ENCODE assay signal across 10 cellular contexts in genomic region chr3:108091498-108092259, GRCh38. TPM values are rescaled to one million over a fixed set of nuclear protein-coding genes. Genes with fewer than 3 reads are reported as not detected.
DNase-seq lines count a peak whose midpoint lies in the region; ATAC-seq, FAIRE-seq and TF ChIP-seq lines count a peak whose summit lies in the region.
"Had no signal": no experiment of that assay in that cellular context is flagged by ENCODE, and none has a peak within 500 bp of the region (broad histone marks: within the 10 kb centered on the region; RNA-seq: fewer than 3 reads in every experiment).

No MANE protein-coding gene starts in this region.

- DNase-seq in NCI-H146 (lab: John Stamatoyannopoulos, UW) (peak; percentile 40), NCI-H146 treated with DMSO at 0.1 percent for 48 hours (lab: John Stamatoyannopoulos, UW; ENCODE audit: unreplicated experiment) (no peak), SJSA1 (ENCODE audit: low read depth in 1 of 2, low spot score in 2 of 2) (no peak), K562 (ENCODE audit: extremely low read depth in 1 of 4, low spot score in 3 of 4) (peak in 1 of 4 experiments; percentile 9), kidney epithelial cell (ENCODE audit: low read depth) (no peak), ecto neural progenitor cell (ENCODE audit: low spot score) (no peak), GF-D8 (lab: John Stamatoyannopoulos, UW) (no peak)
- peak; percentile 27 to 48 for DNase-seq in stimulated activated CD4-positive, alpha-beta T cell treated with anti-CD3 and anti-CD28 coated beads, Interleukin-4, amount 100 ng/mL, for 4 hours

- peak; percentile 45; the same call in 1 of the 2 replicates for TF ChIP-seq EP300 in K562 (IDR thresholded peaks at IDR 0.05; ENCODE audit: low read length)

- no peaks in the 10 kb centered on the region for H3K27me3 ChIP-seq in SJSA1 (replicated peaks)
- no peaks in the 10 kb centered on the region for H3K27me3 ChIP-seq in K562 (ENCODE audit: control insufficient read depth in 2 of 2, insufficient read depth in 2 of 2, low read length in 2 of 2)
- no peaks in the 10 kb centered on the region for H3K27me3 ChIP-seq in kidney epithelial cell (ENCODE audit: control insufficient read depth, insufficient read depth, low read length)

- H4K20me1 ChIP-seq in K562 (replicated peaks; ENCODE audit: control insufficient read depth, insufficient read depth, low read length) = no peaks in the 10 kb centered on the region

- ATAC-seq in K562 = no peak

- peaks cover 25% of the 10 kb centered on the region for H3K4me1 ChIP-seq in SJSA1 (replicated peaks)
- H3K4me1 ChIP-seq in K562 (replicated peaks in 1 of 2; ENCODE audit: control insufficient read depth in 2 of 2, insufficient read depth in 2 of 2, low read length in 2 of 2) = peaks cover 9 to 44% of the 10 kb centered on the region in 2 experiments

- H3K9me3 ChIP-seq in SJSA1 (replicated peaks) = no peaks in the 10 kb centered on the region; the same call in 1 of the 2 replicates
- H3K9me3 ChIP-seq in K562 (replicated peaks; ENCODE audit: control insufficient read depth, insufficient read depth, low read depth, low read length) = peaks cover 5% of the 10 kb centered on the region; the same call in 1 of the 2 replicates

- no peak for FAIRE-seq in K562 (lab: Jason Lieb, UNC)
- FAIRE-seq: A204.1, endometrium had no signal

- H3K79me2 ChIP-seq in K562 (ENCODE audit: control insufficient read depth, insufficient read depth, low read length) = peaks cover 39% of the 10 kb centered on the region

- H3K9me1 ChIP-seq in K562 (ENCODE audit: control insufficient read depth, insufficient read depth, low read length) = no peaks in the 10 kb centered on the region

- TF ChIP-seq POLR2A in K562 (conservative IDR thresholded peaks at IDR 0.05) = no peak

- intact Hi-C loops in K562 (cut with micrococcal nuclease) = no loop called here

- in situ Hi-C loops in K562 (cut with MboI) = no loop called here

- POLR2A ChIA-PET in K562 (lab: Yijun Ruan, JAX) = no interaction called here

- WGBS in K562 (ENCODE audit: insufficient coverage, low coverage, missing lambda C conversion rate) = 78% methylated on average over 29 of the region's 42 CpGs

- H3K27ac ChIP-seq in SJSA1 = peak overlapping the region; percentile 89
- peak overlapping the region; percentile 88 for H3K27ac ChIP-seq in K562 (ENCODE audit: extremely low read depth, low read depth, low read length)

- CTCF ChIA-PET in K562 (lab: Yijun Ruan, JAX; ENCODE audit: low intra/inter-chr PET ratio) = no interaction called here

- H3K4me3 ChIP-seq in SJSA1 (peak overlapping the region; percentile 99), K562 (peak overlapping the region; percentile 78), kidney epithelial cell (ENCODE audit: low read depth, low read length) (peak overlapping the region; percentile 92)

- TF ChIP-seq RAD21 in K562 (CRISPR knock-in tag; conservative IDR thresholded peaks at IDR 0.05 in 1 of 2, IDR thresholded peaks at IDR 0.05 in 1 of 2) = no peak

- H3K4me2 ChIP-seq in K562 (ENCODE audit: insufficient read depth, low read length) = peak overlapping the region; percentile 73

- H3K36me3 ChIP-seq in SJSA1 (peaks cover 12% of the 10 kb centered on the region), K562 (ENCODE audit: control insufficient read depth, insufficient read depth, low read length) (no peaks in the 10 kb centered on the region), kidney epithelial cell (ENCODE audit: control insufficient read depth, insufficient read depth, low read length) (no peaks in the 10 kb centered on the region)

- BruUV-seq in K562 (replicated peaks; lab: Mats Ljungman, UMichigan) = no TSS peak

- peak overlapping the region; percentile 92; the same call in 1 of the 2 replicates for H2AFZ ChIP-seq in K562 (ENCODE audit: low read depth, low read length)

- peak overlapping the region; percentile 67 to 91; a peak in 3 of 4 replicates for H3K9ac ChIP-seq in K562 (ENCODE audit: insufficient read depth in 1 of 2, low read depth in 2 of 2, low read length in 2 of 2)

- TF ChIP-seq CTCF in K562 (IDR thresholded peaks at IDR 0.05 in 2 of 3, conservative IDR thresholded peaks at IDR 0.05 in 1 of 3; ENCODE audit: insufficient read depth in 2 of 3, low read depth in 1 of 3, low read length in 3 of 3) (no peak), kidney epithelial cell (IDR thresholded peaks at IDR 0.05; ENCODE audit: insufficient read depth, low read length, poor library complexity, severe bottlenecking) (no peak)

TF ChIP-seq in K562, 482 proteins besides CTCF, POLR2A, EP300 and RAD21 (continues in another document):
- TF ChIP-seq ARNT (IDR thresholded peaks at IDR 0.05) (no peak), SMARCC2 (IDR thresholded peaks at IDR 0.05; ENCODE audit: low read depth) (no peak), EP400 (IDR thresholded peaks at IDR 0.05) (no peak), NFE2 (IDR thresholded peaks at IDR 0.05; ENCODE audit: low read depth) (peak; percentile 60; the same call in 1 of the 2 replicates), ZNF316 (IDR thresholded peaks at IDR 0.05) (peak; percentile 91), RBM39 (optimal IDR thresholded peaks at IDR 0.05; ENCODE audit: low read depth, low read length) (no peak), NR2C2 (CRISPR knock-in tag; IDR thresholded peaks at IDR 0.05) (no peak), NR2C2 (tag; IDR thresholded peaks at IDR 0.05) (no peak)
- TF ChIP-seq, protein P1, sequence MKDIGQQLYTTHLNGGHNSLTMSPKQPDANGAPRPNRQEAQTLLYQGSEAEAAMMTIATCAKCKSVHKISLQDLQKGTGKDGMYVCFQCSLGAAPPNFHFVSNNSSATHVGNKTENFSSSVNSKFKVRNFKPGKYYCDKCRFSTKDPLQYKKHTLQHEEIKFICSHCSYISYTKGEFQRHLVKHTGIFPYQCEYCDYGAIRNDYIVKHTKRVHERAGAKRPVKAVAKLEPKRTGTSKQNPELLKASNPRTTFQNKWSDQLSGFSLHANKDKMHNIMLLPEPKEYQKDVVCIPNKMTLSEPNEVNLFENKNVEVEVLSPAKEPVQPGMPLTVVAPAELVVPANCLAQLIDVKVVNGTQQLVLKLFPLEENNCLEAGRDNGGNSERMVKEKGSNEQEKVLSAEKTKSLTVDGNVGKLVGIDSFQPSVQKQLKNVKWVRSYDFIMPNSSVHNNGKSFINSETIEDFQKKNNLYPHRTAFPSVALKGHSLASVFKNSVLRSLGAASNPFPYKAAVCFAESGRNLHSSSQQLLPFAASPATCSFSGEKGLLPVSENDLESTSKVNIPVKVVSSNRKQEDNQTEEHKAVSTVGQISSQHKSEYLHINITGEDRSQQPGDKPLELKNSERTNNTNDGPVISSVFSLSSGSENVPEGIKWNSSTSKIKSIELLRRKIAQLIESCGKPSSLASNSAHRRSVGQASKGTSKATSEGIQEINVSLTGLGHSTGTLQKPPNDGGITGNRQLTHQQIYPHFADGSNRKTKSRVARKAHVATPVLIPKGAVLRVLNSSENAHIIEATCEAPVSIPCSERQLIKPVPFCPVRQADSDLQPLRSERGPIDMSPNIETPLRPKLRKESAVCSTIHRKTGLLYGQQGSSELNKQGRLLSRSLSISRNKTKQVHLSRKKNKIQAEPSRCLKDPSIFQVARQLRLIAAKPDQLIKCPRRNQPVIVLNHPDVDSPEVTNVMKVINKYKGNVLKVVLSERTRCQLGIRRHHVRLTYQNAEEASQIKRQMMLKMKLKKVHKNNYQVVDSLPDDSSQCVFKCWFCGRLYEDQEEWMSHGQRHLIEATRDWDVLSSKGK (CRISPR knock-in tag; IDR thresholded peaks at IDR 0.05) = no peak
- TF ChIP-seq, protein P2, sequence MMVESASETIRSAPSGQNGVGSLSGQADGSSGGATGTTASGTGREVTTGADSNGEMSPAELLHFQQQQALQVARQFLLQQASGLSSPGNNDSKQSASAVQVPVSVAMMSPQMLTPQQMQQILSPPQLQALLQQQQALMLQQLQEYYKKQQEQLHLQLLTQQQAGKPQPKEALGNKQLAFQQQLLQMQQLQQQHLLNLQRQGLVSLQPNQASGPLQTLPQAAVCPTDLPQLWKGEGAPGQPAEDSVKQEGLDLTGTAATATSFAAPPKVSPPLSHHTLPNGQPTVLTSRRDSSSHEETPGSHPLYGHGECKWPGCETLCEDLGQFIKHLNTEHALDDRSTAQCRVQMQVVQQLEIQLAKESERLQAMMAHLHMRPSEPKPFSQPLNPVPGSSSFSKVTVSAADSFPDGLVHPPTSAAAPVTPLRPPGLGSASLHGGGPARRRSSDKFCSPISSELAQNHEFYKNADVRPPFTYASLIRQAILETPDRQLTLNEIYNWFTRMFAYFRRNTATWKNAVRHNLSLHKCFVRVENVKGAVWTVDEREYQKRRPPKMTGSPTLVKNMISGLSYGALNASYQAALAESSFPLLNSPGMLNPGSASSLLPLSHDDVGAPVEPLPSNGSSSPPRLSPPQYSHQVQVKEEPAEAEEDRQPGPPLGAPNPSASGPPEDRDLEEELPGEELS (CRISPR knock-in tag; IDR thresholded peaks at IDR 0.05; ENCODE audit: borderline replicate concordance) = no peak

RNA-seq across cellular contexts. Expression of gene CD47, which starts 0.8 kb away (rescaled TPM):
- 204 and 206 TPM in 2 replicates for total RNA-seq in SJSA1 (2014; rRNA removed; shearing (Covaris generic))
- 23.7 and 67.2 TPM in 2 replicates for total RNA-seq in K562 (2011; cell fraction: chromatin; rRNA removed; ENCODE audit: low replicate concordance)
- total RNA-seq in K562 (2011; cell fraction: nucleolus; rRNA removed) = 12.6 and 14.2 TPM in 2 replicates
- 44.8 and 62.4 TPM in 2 replicates for total RNA-seq in K562 (2011; cell fraction: nucleoplasm; rRNA removed)
- total RNA-seq in K562 (2014; rRNA removed) = 21.3 and 24.3 TPM in 2 replicates
- 54.4 and 64.0 TPM in 2 replicates for total RNA-seq in K562 (2014; rRNA removed; fragmentation: Illumina TruSeq; extraction: Trizol)
- 38.5 and 41.5 TPM in 2 replicates for total RNA-seq in K562 (2015; rRNA removed; fragmentation: Illumina TruSeq; extraction: Trizol)
- 36.2 and 36.3 TPM in 2 replicates for total RNA-seq in K562 (2021)
- 27.5 and 62.6 TPM in 2 replicates for polyA plus RNA-seq in K562 (2011; rRNA removed)
- polyA plus RNA-seq in K562 (2011; cell fraction: cytosol; rRNA removed) = 15.3 and 38.6 TPM in 2 replicates
- 22.4 and 32.0 TPM in 2 replicates for polyA plus RNA-seq in K562 (2011; cell fraction: nucleus; rRNA removed)
- 42.9 and 74.0 TPM in 2 replicates for polyA plus RNA-seq in K562 (2012)
- polyA plus RNA-seq in K562 (2014; fragmentation: Illumina TruSeq; extraction: Trizol) = 36.3 and 38.1 TPM in 2 replicates
- polyA plus RNA-seq in K562 (2014; fragmentation: Nextera tagmentation; extraction: Ambion mirVana) = 10 to 100 TPM; 10.2 to 14.9 TPM
- polyA plus RNA-seq in K562 (2014; rRNA removed) = 29.8 and 38.7 TPM in 2 replicates
- 28.5 and 46.2 TPM in 2 replicates for polyA minus RNA-seq in K562 (2011; rRNA and poly(A)+ RNA removed)
- polyA minus RNA-seq in K562 (2011; cell fraction: cytosol; rRNA and poly(A)+ RNA removed) = 8.7 and 22.3 TPM in 2 replicates
- polyA minus RNA-seq in K562 (2011; cell fraction: nucleus; rRNA and poly(A)+ RNA removed) = 19.5 and 38.5 TPM in 2 replicates
- 39.6 and 54.5 TPM in 2 replicates for total RNA-seq in kidney epithelial cell

Comparison
In these comparisons a context has a peak if more than half of its experiments do, and no peak if none do; other contexts are left out.
1. DNase-seq: peak in NCI-H146 (single experiment) and stimulated activated CD4-positive, alpha-beta T cell treated with anti-CD3 and anti-CD28 coated beads, Interleukin-4, amount 100 ng/mL, for 4 hours (2 of 2); none in NCI-H146 treated with DMSO at 0.1 percent for 48 hours (single experiment), SJSA1 (0 of 2), kidney epithelial cell (single experiment), ecto neural progenitor cell (single experiment) and GF-D8 (single experiment).
2. Peak in every context shown above with its lines, with median percentiles within 50 percentile points of each other: H3K4me3 ChIP-seq.